1 cellular context compared by ENCODE assay signal in genomic region chr2:45936623-45936979, GRCh38.
TF ChIP-seq lines count a peak whose summit lies in the region.

No MANE protein-coding gene starts in this region.

TF ChIP-seq in SK-N-SH treated with all-trans-retinoic acid at 6 μM for 48 hours, 23 proteins besides CTCF, POLR2A, EP300 and RAD21 (continued from another document):
- no peak for TF ChIP-seq POU6F1 (CRISPR knock-in tag; IDR thresholded peaks at IDR 0.05; ENCODE audit: borderline replicate concordance, low read depth)
- TF ChIP-seq TOX (CRISPR knock-in tag; IDR thresholded peaks at IDR 0.05; ENCODE audit: borderline replicate concordance) = no peak
- no peak for TF ChIP-seq ARNTL (CRISPR knock-in tag; IDR thresholded peaks at IDR 0.05; ENCODE audit: borderline replicate concordance, low read depth)
